12 cellular contexts compared by ENCODE assay signal in genomic region chr10:71547841-71548493, GRCh38.
A peak's percentile ranks its signal among the peaks of the same experiment; 100 is the strongest.
DNase-seq lines count a peak whose midpoint lies in the region; ATAC-seq, FAIRE-seq and TF ChIP-seq lines count a peak whose summit lies in the region.
"Had no signal": no experiment of that assay in that cellular context is flagged by ENCODE, and none has a peak within 500 bp of the region (broad histone marks: within the 10 kb centered on the region; RNA-seq: fewer than 3 reads in every experiment).

No MANE protein-coding gene starts in this region.

- in situ Hi-C loops in brain microvascular endothelial cell (cut with HindIII; ENCODE audit: low pct_ligation_motif_present, low sequenced_read_pairs) = no loop called here

- H3K4me3 ChIP-seq in brain microvascular endothelial cell (ENCODE audit: low read depth, low read length) (no peak overlapping the region), right cardiac atrium (ENCODE audit: low read length) (no peak overlapping the region), retinal pigment epithelial cell (ENCODE audit: low read length) (no peak overlapping the region)

- H3K36me3 ChIP-seq in brain microvascular endothelial cell (replicated peaks) = no peaks in the 10 kb centered on the region

- intact Hi-C loops in right cardiac atrium (cut with DNase I) = no loop called here

- 23% methylated on average over 21 of the region's 21 CpGs for WGBS in right cardiac atrium

- H3K27ac ChIP-seq in brain microvascular endothelial cell (peak overlapping the region; percentile 36), right cardiac atrium (ENCODE audit: low read length) (peak overlapping the region; percentile 44)

- H3K4me1 ChIP-seq in right cardiac atrium (ENCODE audit: control insufficient read depth, insufficient read depth, low read length) = peaks cover 2% of the 10 kb centered on the region

- no peak for TF ChIP-seq CTCF in brain microvascular endothelial cell (IDR thresholded peaks at IDR 0.05; ENCODE audit: low read depth, low read length, missing control alignments)
- no peak for TF ChIP-seq CTCF in retinal pigment epithelial cell (conservative IDR thresholded peaks at IDR 0.05; ENCODE audit: low read depth, low read length)

- FAIRE-seq in RCC 7860 (lab: Jason Lieb, UNC) = no peak

- no peaks in the 10 kb centered on the region for H3K9me3 ChIP-seq in right cardiac atrium (ENCODE audit: control insufficient read depth, low read length)

- ATAC-seq in right cardiac atrium (peak; percentile 91 to 95), HG03095 (IDR thresholded peaks at IDR 0.05; ENCODE audit: unreplicated experiment) (no peak)
- ATAC-seq: natural killer cell had no signal

- DNase-seq in EL (peak; percentile 14), brain microvascular endothelial cell (peak; percentile 69), right cardiac atrium (peak; percentile 84 to 94 (median 93)), retinal pigment epithelial cell (ENCODE audit: low read depth) (peak; percentile 20), KG1 (lab: John Stamatoyannopoulos, UW) (no peak), RCC 7860 (ENCODE audit: low spot score) (no peak)
- no peak for DNase-seq in stimulated activated naive CD4-positive, alpha-beta T cell treated with Interleukin-2 at 50 U/mL for 16 hours (lab: John Stamatoyannopoulos, UW)
- DNase-seq: cerebellar nuclear complex, natural killer cell, NCI-H1105, T1000 had no signal

- H3K27me3 ChIP-seq in brain microvascular endothelial cell (replicated peaks) = no peaks in the 10 kb centered on the region
- no peaks in the 10 kb centered on the region for H3K27me3 ChIP-seq in right cardiac atrium (ENCODE audit: control insufficient read depth, insufficient read depth)

Comparison
In these comparisons a context has a peak if more than half of its experiments do, and no peak if none do; other contexts are left out.
1. DNase-seq: peak in EL (single experiment), brain microvascular endothelial cell (single experiment), right cardiac atrium (3 of 3) and retinal pigment epithelial cell (single experiment); none in stimulated activated naive CD4-positive, alpha-beta T cell treated with Interleukin-2 at 50 U/mL for 16 hours (single experiment), KG1 (single experiment) and RCC 7860 (single experiment).